ENCODE assay signal across 19 cellular contexts in the genomic region with DNA sequence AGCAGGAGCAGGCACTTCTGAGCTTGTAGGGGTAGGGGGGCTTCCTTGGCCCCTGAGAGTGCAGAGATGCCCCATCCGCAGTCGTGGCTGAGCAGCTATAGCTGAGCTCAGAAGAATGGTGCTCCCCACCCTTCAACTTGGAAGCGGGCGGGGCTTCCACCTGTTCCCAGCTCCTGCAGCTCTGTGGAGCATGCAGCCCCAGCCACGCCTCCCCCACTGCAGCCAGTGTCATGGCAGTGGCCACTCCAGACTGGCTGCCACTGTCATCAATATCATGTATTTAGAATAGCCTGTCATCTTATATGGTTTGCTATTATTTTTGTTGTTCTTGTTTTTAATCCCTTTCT.
"Had no signal": no experiment of that assay in that cellular context is flagged by ENCODE, and none has a peak within 500 bp of the region (broad histone marks: within the 10 kb centered on the region; RNA-seq: fewer than 3 reads in every experiment).

No MANE protein-coding gene starts in this region.

- H3K9me3 Mint-ChIP-seq: brain had no signal

- H3K36me3 Mint-ChIP-seq: activated naive CD4-positive, alpha-beta T cell treated with anti-CD3 and anti-CD28 coated beads, Interleukin-2, amount 50 U/mL, for 24 hours; brain; stimulated activated memory B cell treated with anti-CD40 and anti-IgM and Interleukin-4, amounts not matched to agents 10 μg/mL and 1 μg/mL and 100 μg/mL, for 72 hours had no signal

- H3K4me1 ChIP-seq: heart right ventricle, parathyroid adenoma, testis had no signal

- H3K9me3 ChIP-seq: heart right ventricle, testis had no signal

- DNase-seq: activated CD4-positive, alpha-beta T cell treated with anti-CD3 and anti-CD28 coated beads for 4 hours; activated CD4-positive, CD25-positive, alpha-beta regulatory T cell; activated T-cell treated with anti-CD3 and anti-CD28 coated beads, Interleukin-2, amount 50 U/mL, for 48 hours; anterior cingulate cortex; effector CD4-positive, alpha-beta T cell; heart right ventricle; small intestine; stimulated activated CD4-positive, alpha-beta T cell treated with anti-CD3 and anti-CD28 coated beads, Interleukin-15, amount 100 ng/mL, for 24 hours; SW 1271; T-helper 17 cell; testis; trophoblast cell had no signal

- H3K27ac ChIP-seq: heart right ventricle, parathyroid adenoma, testis had no signal

- H3K27me3 Mint-ChIP-seq: activated CD4-positive, alpha-beta memory T cell treated with anti-CD3 and anti-CD28 coated beads for 36 hours; activated naive CD4-positive, alpha-beta T cell treated with anti-CD3 and anti-CD28 coated beads, Interleukin-2, amount 50 U/mL, for 24 hours; brain; dendritic cell treated with granulocyte-macrophage colony-stimulating factor and Interleukin-4, amounts not matched to agents 40 ng/mL and 50 ng/mL, for 4 days; natural killer cell treated with Interleukin-12 subunit alpha and Interleukin-12 subunit beta and Interleukin-15 and Interleukin-18, amount 100 ng/mL, for 72 hours; stimulated activated memory B cell treated with anti-CD40 and anti-IgM and Interleukin-4, amounts not matched to agents 10 μg/mL and 1 μg/mL and 100 μg/mL, for 72 hours; T-helper 17 cell had no signal

- H3K4me3 Mint-ChIP-seq: activated CD4-positive, alpha-beta memory T cell treated with anti-CD3 and anti-CD28 coated beads for 36 hours; activated naive CD4-positive, alpha-beta T cell treated with anti-CD3 and anti-CD28 coated beads, Interleukin-2, amount 50 U/mL, for 24 hours; brain; dendritic cell treated with granulocyte-macrophage colony-stimulating factor and Interleukin-4, amounts not matched to agents 40 ng/mL and 50 ng/mL, for 4 days; natural killer cell treated with Interleukin-12 subunit alpha and Interleukin-12 subunit beta and Interleukin-15 and Interleukin-18, amount 100 ng/mL, for 72 hours; stimulated activated memory B cell treated with anti-CD40 and anti-IgM and Interleukin-4, amounts not matched to agents 10 μg/mL and 1 μg/mL and 100 μg/mL, for 72 hours; T-helper 17 cell had no signal

- H3K36me3 ChIP-seq: heart right ventricle had no signal

- ATAC-seq: natural killer cell treated with Interleukin-12 subunit alpha and Interleukin-12 subunit beta and Interleukin-15 and Interleukin-18, amount 100 ng/mL, for 72 hours; T-helper 17 cell had no signal

- H2AFZ ChIP-seq: parathyroid adenoma had no signal

- H3K4me1 Mint-ChIP-seq: activated naive CD4-positive, alpha-beta T cell treated with anti-CD3 and anti-CD28 coated beads, Interleukin-2, amount 50 U/mL, for 24 hours; stimulated activated memory B cell treated with anti-CD40 and anti-IgM and Interleukin-4, amounts not matched to agents 10 μg/mL and 1 μg/mL and 100 μg/mL, for 72 hours; T-helper 17 cell had no signal

- H3K79me2 ChIP-seq: parathyroid adenoma had no signal

- H3K4me3 ChIP-seq: heart right ventricle, testis had no signal

- H3K9ac ChIP-seq: parathyroid adenoma had no signal

- H3K27me3 ChIP-seq: heart right ventricle, testis had no signal

- H3K27ac Mint-ChIP-seq: activated CD4-positive, alpha-beta memory T cell treated with anti-CD3 and anti-CD28 coated beads for 36 hours; activated naive CD4-positive, alpha-beta T cell treated with anti-CD3 and anti-CD28 coated beads, Interleukin-2, amount 50 U/mL, for 24 hours; brain; dendritic cell treated with granulocyte-macrophage colony-stimulating factor and Interleukin-4, amounts not matched to agents 40 ng/mL and 50 ng/mL, for 4 days; natural killer cell treated with Interleukin-12 subunit alpha and Interleukin-12 subunit beta and Interleukin-15 and Interleukin-18, amount 100 ng/mL, for 72 hours; stimulated activated memory B cell treated with anti-CD40 and anti-IgM and Interleukin-4, amounts not matched to agents 10 μg/mL and 1 μg/mL and 100 μg/mL, for 72 hours; T-helper 17 cell had no signal
